Comparison of ENCODE assay signal across 12 cellular contexts in the genomic region with DNA sequence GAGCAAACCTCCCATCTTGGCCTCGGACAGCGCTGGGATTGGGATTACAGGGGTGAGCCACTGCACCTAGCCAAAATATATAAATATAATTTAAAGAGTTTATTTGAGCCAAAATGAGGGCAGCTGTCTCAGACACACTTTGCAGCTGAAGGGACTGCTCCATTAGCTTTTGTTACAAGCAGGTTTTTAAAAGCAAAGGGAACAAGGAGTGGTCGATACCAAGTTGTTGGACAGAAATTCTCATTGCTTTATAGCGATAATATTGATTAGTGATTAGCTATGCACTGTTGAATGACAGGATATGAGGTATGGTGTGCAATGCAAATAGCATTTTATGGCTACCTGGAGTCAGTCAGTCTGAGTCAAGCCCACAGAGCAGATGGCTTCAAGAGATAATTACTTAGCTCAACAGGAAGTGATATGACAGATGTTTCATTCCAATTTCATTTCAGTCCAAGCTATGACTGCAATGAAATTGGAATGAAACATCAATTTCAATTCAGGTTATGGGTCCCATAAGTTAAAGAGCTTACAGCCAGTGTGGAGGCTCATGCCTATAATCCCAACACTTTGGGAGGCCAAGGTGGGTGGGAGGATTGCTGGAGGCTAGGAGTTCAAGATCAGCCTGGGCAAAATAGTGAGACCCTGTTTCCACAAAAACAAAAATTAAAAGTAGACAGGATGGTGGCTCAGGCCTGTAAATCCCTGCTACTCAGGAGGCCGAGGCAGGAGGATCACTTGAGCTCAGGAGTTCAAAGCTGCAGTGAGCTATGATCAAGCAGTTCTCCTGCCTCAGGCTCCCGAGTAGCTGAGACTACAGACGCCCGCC. TPM values are rescaled to one million over a fixed set of nuclear protein-coding genes. Genes with fewer than 3 reads are reported as not detected.
DNase-seq lines count a peak whose midpoint lies in the region; ATAC-seq and FAIRE-seq lines count a peak whose summit lies in the region.
"Had no signal": no experiment of that assay in that cellular context is flagged by ENCODE, and none has a peak within 500 bp of the region (broad histone marks: within the 10 kb centered on the region; RNA-seq: fewer than 3 reads in every experiment).

No MANE protein-coding gene starts in this region.

- H3K4me3 ChIP-seq in small intestine (ENCODE audit: low read depth in 1 of 2, low read length in 2 of 2), result no peak overlapping the region
- H3K4me3 ChIP-seq: BLaER1 had no signal

- H3K27me3 Mint-ChIP-seq in activated T-cell treated with anti-CD3 and anti-CD28 coated beads, Interleukin-2, amount 50 U/mL, for 72 hours (ENCODE audit: low read depth), result no peaks in the 10 kb centered on the region
- H3K27me3 Mint-ChIP-seq in activated CD8-positive, alpha-beta T cell treated with anti-CD3 and anti-CD28 coated beads, Interleukin-2, amount 10 ng/mL, durations not matched to agents 7 days and 5 days (ENCODE audit: low read depth), result no peaks in the 10 kb centered on the region
- H3K27me3 Mint-ChIP-seq: naive thymus-derived CD8-positive, alpha-beta T cell had no signal

- no peak overlapping the region for H3K27ac Mint-ChIP-seq in activated T-cell treated with anti-CD3 and anti-CD28 coated beads, Interleukin-2, amount 50 U/mL, for 72 hours
- H3K27ac Mint-ChIP-seq in activated CD8-positive, alpha-beta T cell treated with anti-CD3 and anti-CD28 coated beads, Interleukin-2, amount 10 ng/mL, durations not matched to agents 7 days and 5 days, result peak overlapping the region; percentile 43

- no peaks in the 10 kb centered on the region for H3K27me3 ChIP-seq in small intestine (ENCODE audit: control insufficient read depth in 2 of 2, insufficient read depth in 2 of 2, low read length in 2 of 2)
- H3K27me3 ChIP-seq: BLaER1 had no signal

- peak; percentile 87 to 94 for ATAC-seq in activated T-cell treated with anti-CD3 and anti-CD28 coated beads, Interleukin-2, amount 50 U/mL, for 72 hours (replicated peaks in 1 of 2)
- ATAC-seq in activated CD8-positive, alpha-beta T cell treated with anti-CD3 and anti-CD28 coated beads, Interleukin-2, amount 10 ng/mL, durations not matched to agents 7 days and 5 days, result no peak
- no peak for ATAC-seq in GM19467 (IDR thresholded peaks at IDR 0.05; ENCODE audit: unreplicated experiment)
- ATAC-seq: HCT116; naive thymus-derived CD8-positive, alpha-beta T cell had no signal

- intact Hi-C loops in posterior cingulate gyrus (cut with DNase I), result no loop called here

- 65 to 81% (median 74%) methylated on average over 8 of the region's 8 CpGs for WGBS in small intestine, 3 donors

- no peaks in the 10 kb centered on the region for H3K9me3 Mint-ChIP-seq in activated T-cell treated with anti-CD3 and anti-CD28 coated beads, Interleukin-2, amount 50 U/mL, for 72 hours
- H3K9me3 Mint-ChIP-seq in activated CD8-positive, alpha-beta T cell treated with anti-CD3 and anti-CD28 coated beads, Interleukin-2, amount 10 ng/mL, durations not matched to agents 7 days and 5 days (ENCODE audit: insufficient read depth), result no peaks in the 10 kb centered on the region
- H3K9me3 Mint-ChIP-seq: naive thymus-derived CD8-positive, alpha-beta T cell had no signal

- peaks cover 19% of the 10 kb centered on the region for H3K4me1 Mint-ChIP-seq in activated T-cell treated with anti-CD3 and anti-CD28 coated beads, Interleukin-2, amount 50 U/mL, for 72 hours (ENCODE audit: low read depth)
- H3K4me1 Mint-ChIP-seq in activated CD8-positive, alpha-beta T cell treated with anti-CD3 and anti-CD28 coated beads, Interleukin-2, amount 10 ng/mL, durations not matched to agents 7 days and 5 days (ENCODE audit: low read depth), result peaks cover 6% of the 10 kb centered on the region

- no peak overlapping the region for H3K4me3 Mint-ChIP-seq in activated T-cell treated with anti-CD3 and anti-CD28 coated beads, Interleukin-2, amount 50 U/mL, for 72 hours
- H3K4me3 Mint-ChIP-seq in activated CD8-positive, alpha-beta T cell treated with anti-CD3 and anti-CD28 coated beads, Interleukin-2, amount 10 ng/mL, durations not matched to agents 7 days and 5 days, result no peak overlapping the region
- H3K4me3 Mint-ChIP-seq: naive thymus-derived CD8-positive, alpha-beta T cell had no signal

- no peak for FAIRE-seq in small intestine (lab: Jason Lieb, UNC)

- DNase-seq in activated T-cell treated with anti-CD3 and anti-CD28 coated beads, Interleukin-2, amount 50 U/mL, for 72 hours, result peak; percentile 13 to 15
- DNase-seq in activated T-cell treated with anti-CD3 and anti-CD28 coated beads for 4 hours (no peak), NCI-H1694 treated with DMSO at 0.1 percent for 48 hours (lab: John Stamatoyannopoulos, UW) (peak; percentile 91), small intestine (peak; percentile 78), T1000 (lab: John Stamatoyannopoulos, UW) (no peak), posterior cingulate gyrus (no peak)
- DNase-seq in activated CD8-positive, alpha-beta T cell treated with anti-CD3 and anti-CD28 coated beads, Interleukin-2, amount 10 ng/mL, durations not matched to agents 7 days and 5 days, result no peak
- DNase-seq: naive thymus-derived CD8-positive, alpha-beta T cell had no signal

- H3K27ac ChIP-seq in small intestine (ENCODE audit: low read depth in 1 of 2, low read length in 1 of 2), result peak overlapping the region in 1 of 2 donors; percentile 56
- H3K27ac ChIP-seq: BLaER1, VCaP had no signal

- peaks cover 16 to 28% of the 10 kb centered on the region in 2 donors for H3K36me3 Mint-ChIP-seq in activated T-cell treated with anti-CD3 and anti-CD28 coated beads, Interleukin-2, amount 50 U/mL, for 72 hours (ENCODE audit: insufficient read depth in 2 of 2)
- H3K36me3 Mint-ChIP-seq in activated CD8-positive, alpha-beta T cell treated with anti-CD3 and anti-CD28 coated beads, Interleukin-2, amount 10 ng/mL, durations not matched to agents 7 days and 5 days (ENCODE audit: low read depth), result peaks cover 42% of the 10 kb centered on the region

- CTCF ChIA-PET in activated CD8-positive, alpha-beta T cell treated with anti-CD3 and anti-CD28 coated beads, Interleukin-2, amount 10 ng/mL, durations not matched to agents 7 days and 5 days (lab: Charles Lee), result interaction anchor here (0.9 kb wide), 1 partner anchor 21 kb away, joined by 3 read pairs; no protein-coding TSS in a partner anchor

- H3K4me1 ChIP-seq in small intestine (ENCODE audit: control insufficient read depth in 2 of 2, insufficient read depth in 1 of 2, low read depth in 1 of 2, low read length in 1 of 2), result no peaks in the 10 kb centered on the region
- H3K4me1 ChIP-seq: BLaER1 had no signal

- no peaks in the 10 kb centered on the region for H3K9me3 ChIP-seq in small intestine (ENCODE audit: control insufficient read depth, low read depth)
- H3K9me3 ChIP-seq: BLaER1 had no signal

- H3K36me3 ChIP-seq in small intestine (ENCODE audit: control insufficient read depth in 2 of 2, insufficient read depth in 2 of 2, low read length in 2 of 2), result peaks cover 6 to 8% of the 10 kb centered on the region in 2 donors

- POLR2A ChIA-PET in activated CD8-positive, alpha-beta T cell treated with anti-CD3 and anti-CD28 coated beads, Interleukin-2, amount 10 ng/mL, durations not matched to agents 7 days and 5 days (lab: Charles Lee), result no interaction called here

RNA-seq across cellular contexts. Expression of gene TYW1, which starts 23.1 kb away (rescaled TPM):
- 10 to 100 TPM; 17.1 to 21.8 TPM for total RNA-seq in activated T-cell treated with anti-CD3 and anti-CD28 coated beads, Interleukin-2, amount 50 U/mL, for 72 hours
- 10 to 100 TPM; 16.1 to 17.8 TPM for total RNA-seq in activated CD8-positive, alpha-beta T cell treated with anti-CD3 and anti-CD28 coated beads, Interleukin-2, amount 10 ng/mL, durations not matched to agents 7 days and 5 days
- 10 to 100 TPM in 1 of 3 donors, 1 to 10 TPM in 2; 3.4 to 11.5 (median 4.6) TPM for polyA plus RNA-seq in small intestine

RNA-seq across cellular contexts. Expression of gene SBDS, which starts 24.4 kb away (rescaled TPM):
- total RNA-seq in activated T-cell treated with anti-CD3 and anti-CD28 coated beads, Interleukin-2, amount 50 U/mL, for 72 hours, result 10 to 100 TPM; 82.8 to 88.3 TPM
- total RNA-seq in activated CD8-positive, alpha-beta T cell treated with anti-CD3 and anti-CD28 coated beads, Interleukin-2, amount 10 ng/mL, durations not matched to agents 7 days and 5 days, result 10 to 100 TPM; 40.1 to 40.8 TPM
- polyA plus RNA-seq in small intestine, result 100 to 1,000 TPM; 141 to 309 (median 264) TPM

Comparison
In these comparisons a context has a peak if more than half of its experiments do, and no peak if none do; other contexts are left out.
1. DNase-seq: peak in activated T-cell treated with anti-CD3 and anti-CD28 coated beads, Interleukin-2, amount 50 U/mL, for 72 hours (2 of 2), NCI-H1694 treated with DMSO at 0.1 percent for 48 hours (single experiment) and small intestine (single experiment); none in activated T-cell treated with anti-CD3 and anti-CD28 coated beads for 4 hours (single experiment), activated CD8-positive, alpha-beta T cell treated with anti-CD3 and anti-CD28 coated beads, Interleukin-2, amount 10 ng/mL, durations not matched to agents 7 days and 5 days (single experiment), T1000 (single experiment) and posterior cingulate gyrus (0 of 10).
2. ATAC-seq: peak in activated T-cell treated with anti-CD3 and anti-CD28 coated beads, Interleukin-2, amount 50 U/mL, for 72 hours (2 of 2); none in activated CD8-positive, alpha-beta T cell treated with anti-CD3 and anti-CD28 coated beads, Interleukin-2, amount 10 ng/mL, durations not matched to agents 7 days and 5 days (single experiment) and GM19467 (single experiment).